ENCODE assay signal across 8 cellular contexts in the genomic region with DNA sequence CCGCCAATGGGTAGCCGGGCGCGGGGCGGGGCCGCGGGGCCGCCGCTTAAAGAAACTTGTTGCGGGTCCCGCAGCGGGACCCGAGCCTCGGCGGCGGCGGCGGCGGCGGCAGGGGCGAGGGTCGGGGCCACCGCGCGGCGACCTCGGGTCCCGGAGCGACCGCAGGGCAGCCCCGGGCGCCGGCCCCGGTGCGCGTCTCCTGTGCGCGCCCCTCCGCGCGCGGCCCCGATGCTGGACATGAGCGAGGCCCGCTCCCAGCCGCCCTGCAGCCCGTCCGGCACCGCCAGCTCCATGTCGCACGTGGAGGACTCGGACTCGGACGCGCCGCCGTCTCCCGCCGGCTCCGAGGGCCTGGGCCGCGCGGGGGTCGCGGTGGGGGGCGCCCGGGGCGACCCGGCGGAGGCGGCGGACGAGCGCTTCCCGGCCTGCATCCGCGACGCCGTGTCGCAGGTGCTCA. TPM values are rescaled to one million over a fixed set of nuclear protein-coding genes. Genes with fewer than 3 reads are reported as not detected.
A peak's percentile ranks its signal among the peaks of the same experiment; 100 is the strongest.
DNase-seq lines count a peak whose midpoint lies in the region; TF ChIP-seq lines count a peak whose summit lies in the region.

Gene SOX8, plus strand, starts transcription at position 76 of the 457 bp plus-strand sequence. Its CDS starts 153 bp downstream, at position 229.

- DNase-seq in stimulated activated CD4-positive, alpha-beta T cell treated with anti-CD3 and anti-CD28 coated beads, TNF-alpha, amount 100 ng/mL, for 48 hours (ENCODE audit: low read depth in 3 of 3): peak in 2 of 3 donors; percentile 31 to 60
- DNase-seq in stimulated activated CD4-positive, alpha-beta T cell treated with anti-CD3 and anti-CD28 coated beads, Interleukin-1b, Interleukin-23, amount 100 ng/mL, for 48 hours: no peak
- DNase-seq in chondrocyte (ENCODE audit: low spot score) (no peak), vagina (ENCODE audit: extremely low spot score in 2 of 2) (no peak), NCI-H1694 treated with DMSO at 0.1 percent for 48 hours (lab: John Stamatoyannopoulos, UW) (no peak), cerebellar cortex (ENCODE audit: low spot score) (no peak), NCI-H1694 (lab: John Stamatoyannopoulos, UW) (no peak)

- H3K27me3 ChIP-seq in muscle layer of colon (ENCODE audit: control insufficient read depth in 1 of 2, insufficient read depth in 2 of 2, low read length in 2 of 2) (peaks cover 8 to 58% of the 10 kb centered on the region in 2 donors), vagina (no peaks in the 10 kb centered on the region)

- TF ChIP-seq CTCF in chondrocyte (IDR thresholded peaks at IDR 0.05) (no peak), vagina (IDR thresholded peaks at IDR 0.05) (no peak)

- H3K27ac Mint-ChIP-seq in chondrocyte (ENCODE audit: unreplicated experiment): no peak within 1 kb of the TSS

- intact Hi-C loops in vagina (cut with DNase I): no loop called here

- H3K36me3 Mint-ChIP-seq in chondrocyte (ENCODE audit: low read depth): no peaks in the 10 kb centered on the region

- no peak within 1 kb of the TSS for H3K9ac ChIP-seq in muscle layer of colon (ENCODE audit: low read length)

- H3K4me1 Mint-ChIP-seq in chondrocyte (ENCODE audit: low read depth): peaks cover 6% of the 10 kb centered on the region

- H3K9me3 Mint-ChIP-seq in chondrocyte (ENCODE audit: low read depth): no peaks in the 10 kb centered on the region

- peaks cover 22% of the 10 kb centered on the region for H3K27me3 Mint-ChIP-seq in chondrocyte (ENCODE audit: low read depth)

- H3K4me1 ChIP-seq in muscle layer of colon (ENCODE audit: insufficient read depth, low read length) (no peaks in the 10 kb centered on the region), vagina (peaks cover 21% of the 10 kb centered on the region)

- no peak for TF ChIP-seq POLR2A in vagina (IDR thresholded peaks at IDR 0.05)

- H3K9me3 ChIP-seq in muscle layer of colon (ENCODE audit: low read length) (no peaks in the 10 kb centered on the region), vagina (no peaks in the 10 kb centered on the region)

- peak within 1 kb of the TSS; percentile 27 to 47 for H3K4me3 ChIP-seq in muscle layer of colon (ENCODE audit: low read depth in 1 of 2, low read length in 2 of 2)
- peak within 1 kb of the TSS; percentile 46 to 71 for H3K4me3 ChIP-seq in vagina

- no peak within 1 kb of the TSS for H3K27ac ChIP-seq in muscle layer of colon (ENCODE audit: low read depth, low read length)
- H3K27ac ChIP-seq in vagina: no peak within 1 kb of the TSS

- peak within 1 kb of the TSS; percentile 72 for H3K4me3 Mint-ChIP-seq in chondrocyte (ENCODE audit: unreplicated experiment)

- no peaks in the 10 kb centered on the region for H3K36me3 ChIP-seq in muscle layer of colon (ENCODE audit: insufficient read depth, low read length)
- H3K36me3 ChIP-seq in vagina: no peaks in the 10 kb centered on the region

RNA-seq across cellular contexts. Expression of gene SOX8, which starts in this region (rescaled TPM):
- total RNA-seq in chondrocyte (0.10 to 0.15 TPM (median 0.15 TPM) in 3 replicates), vagina (0.74 TPM)

Comparison
In these comparisons a context has a peak if more than half of its experiments do, and no peak if none do; other contexts are left out.
1. DNase-seq: peak in stimulated activated CD4-positive, alpha-beta T cell treated with anti-CD3 and anti-CD28 coated beads, TNF-alpha, amount 100 ng/mL, for 48 hours (2 of 3); none in stimulated activated CD4-positive, alpha-beta T cell treated with anti-CD3 and anti-CD28 coated beads, Interleukin-1b, Interleukin-23, amount 100 ng/mL, for 48 hours (single experiment), chondrocyte (single experiment), vagina (0 of 2), NCI-H1694 treated with DMSO at 0.1 percent for 48 hours (single experiment), cerebellar cortex (single experiment) and NCI-H1694 (single experiment).